29 cellular contexts compared by ENCODE assay signal in genomic region chr2:153963247-153963646, GRCh38.
A peak's percentile ranks its signal among the peaks of the same experiment; 100 is the strongest.
DNase-seq lines count a peak whose midpoint lies in the region; ATAC-seq and TF ChIP-seq lines count a peak whose summit lies in the region.
"Had no signal": no experiment of that assay in that cellular context is flagged by ENCODE, and none has a peak within 500 bp of the region (broad histone marks: within the 10 kb centered on the region; RNA-seq: fewer than 3 reads in every experiment).

No MANE protein-coding gene starts in this region.

- H3K4me1 ChIP-seq in mesenchymal stem cell (ENCODE audit: control insufficient read depth, insufficient read depth, low read depth, low read length): no peaks in the 10 kb centered on the region
- H3K4me1 ChIP-seq: pancreas had no signal

- H3K27ac Mint-ChIP-seq in type B pancreatic cell: no peak overlapping the region
- H3K27ac Mint-ChIP-seq: activated CD4-positive, alpha-beta memory T cell treated with anti-CD3 and anti-CD28 coated beads, Interleukin-2, amount 10 ng/mL, durations not matched to agents 7 days and 5 days; activated naive CD4-positive, alpha-beta T cell treated with anti-CD3 and anti-CD28 coated beads for 36 hours; B cell; CD4-positive, alpha-beta memory T cell; memory B cell; stimulated activated naive CD8-positive, alpha-beta T cell treated with anti-CD3 and anti-CD28 coated beads, Interleukin-15, Interleukin-2, amounts not matched to agents 100 ng/mL and 50 ng/mL, for 24 hours; T-helper 1 cell treated with Interleukin-12 subunit alpha and Interleukin-12 subunit beta and Interleukin-4 antibody, amounts not matched to agents 30 μg/mL and 1 μg/mL, for 36 hours had no signal

- DNase-seq in Ammon's horn (ENCODE audit: low spot score) (peak; percentile 8), HT1080 (ENCODE audit: low read depth) (peak; percentile 46), astrocyte of the spinal cord (ENCODE audit: low read depth, low spot score) (peak; percentile 17), mesenchymal stem cell (peak; percentile 33), type B pancreatic cell (ENCODE audit: extremely low spot score, unreplicated experiment) (no peak)
- no peak for DNase-seq in stimulated activated CD4-positive, alpha-beta T cell treated with anti-CD3 and anti-CD28 coated beads, Interleukin-4, amount 100 ng/mL, for 1 hour
- DNase-seq: activated CD4-positive, alpha-beta memory T cell treated with anti-CD3 and anti-CD28 coated beads, Interleukin-2, amount 10 ng/mL, durations not matched to agents 7 days and 5 days; activated CD8-positive, alpha-beta memory T cell treated with anti-CD3 and anti-CD28 coated beads, Interleukin-2, amount 50 U/mL, for 48 hours; activated naive CD4-positive, alpha-beta T cell treated with anti-CD3 and anti-CD28 coated beads for 36 hours; amniotic stem cell; brain microvascular endothelial cell; CD4-positive, alpha-beta memory T cell; NCI-H1092; NCI-H1694 treated with DMSO at 0.1 percent for 48 hours; NCI-H510A treated with DMSO at 0.1 percent for 48 hours; pancreas; retina had no signal

- H2BK12ac ChIP-seq in mesenchymal stem cell (ENCODE audit: low read length in 2 of 2): no peak overlapping the region

- no peak overlapping the region for H3K27ac ChIP-seq in mesenchymal stem cell (ENCODE audit: low read length, poor library complexity, severe bottlenecking)
- H3K27ac ChIP-seq: brain microvascular endothelial cell, pancreas, SK-N-MC, skin epidermis, thoracic aorta had no signal

- no peaks in the 10 kb centered on the region for H3K27me3 Mint-ChIP-seq in type B pancreatic cell
- H3K27me3 Mint-ChIP-seq: activated CD4-positive, alpha-beta memory T cell treated with anti-CD3 and anti-CD28 coated beads, Interleukin-2, amount 10 ng/mL, durations not matched to agents 7 days and 5 days; B cell; CD4-positive, alpha-beta memory T cell; memory B cell; stimulated activated naive CD8-positive, alpha-beta T cell treated with anti-CD3 and anti-CD28 coated beads, Interleukin-15, Interleukin-2, amounts not matched to agents 100 ng/mL and 50 ng/mL, for 24 hours had no signal

- no peak overlapping the region for H2BK5ac ChIP-seq in mesenchymal stem cell (ENCODE audit: low read depth, low read length, poor library complexity, severe bottlenecking)

- H3K9ac ChIP-seq in mesenchymal stem cell (ENCODE audit: low read length): no peak overlapping the region

- H3K4me3 Mint-ChIP-seq in type B pancreatic cell: no peak overlapping the region
- H3K4me3 Mint-ChIP-seq: activated CD4-positive, alpha-beta memory T cell treated with anti-CD3 and anti-CD28 coated beads, Interleukin-2, amount 10 ng/mL, durations not matched to agents 7 days and 5 days; activated naive CD4-positive, alpha-beta T cell treated with anti-CD3 and anti-CD28 coated beads for 36 hours; B cell; CD4-positive, alpha-beta memory T cell; memory B cell; neural crest cell; stimulated activated naive CD8-positive, alpha-beta T cell treated with anti-CD3 and anti-CD28 coated beads, Interleukin-15, Interleukin-2, amounts not matched to agents 100 ng/mL and 50 ng/mL, for 24 hours; T-helper 1 cell treated with Interleukin-12 subunit alpha and Interleukin-12 subunit beta and Interleukin-4 antibody, amounts not matched to agents 30 μg/mL and 1 μg/mL, for 36 hours had no signal

- no peak overlapping the region for H2AK5ac ChIP-seq in mesenchymal stem cell (ENCODE audit: low read length, severe bottlenecking)

- no peak overlapping the region for H4K8ac ChIP-seq in mesenchymal stem cell (ENCODE audit: low read length)

- no peaks in the 10 kb centered on the region for H3K79me1 ChIP-seq in mesenchymal stem cell (replicated peaks; ENCODE audit: low read length, poor library complexity, severe bottlenecking)

- H2BK120ac ChIP-seq in mesenchymal stem cell (ENCODE audit: low read depth, low read length): no peak overlapping the region

- no peak overlapping the region for H3K4me2 ChIP-seq in mesenchymal stem cell (ENCODE audit: low read length, poor library complexity, severe bottlenecking)

- ATAC-seq in HG03280 (IDR thresholded peaks at IDR 0.05; ENCODE audit: unreplicated experiment): no peak
- ATAC-seq in HG02610 (IDR thresholded peaks at IDR 0.05; ENCODE audit: unreplicated experiment): no peak
- ATAC-seq: HCT116, left lobe of liver, pancreas had no signal

- no peak overlapping the region for H3K14ac ChIP-seq in mesenchymal stem cell (ENCODE audit: low read length in 2 of 2)

- H2BK15ac ChIP-seq in mesenchymal stem cell (ENCODE audit: low read depth, poor library complexity, severe bottlenecking): no peak overlapping the region

- H3K36me3 Mint-ChIP-seq in type B pancreatic cell: no peaks in the 10 kb centered on the region
- H3K36me3 Mint-ChIP-seq: CD4-positive, alpha-beta memory T cell; memory B cell had no signal

- no peak overlapping the region for H3K18ac ChIP-seq in mesenchymal stem cell (ENCODE audit: low read depth in 1 of 2, low read length in 2 of 2)

- H3K27me3 ChIP-seq in mesenchymal stem cell (ENCODE audit: control insufficient read depth in 1 of 2, insufficient read depth in 1 of 2, low read length in 2 of 2): no peaks in the 10 kb centered on the region
- H3K27me3 ChIP-seq: brain microvascular endothelial cell, pancreas had no signal

- no peaks in the 10 kb centered on the region for H3K9me3 Mint-ChIP-seq in type B pancreatic cell
- H3K9me3 Mint-ChIP-seq: neural crest cell; T-helper 1 cell treated with Interleukin-12 subunit alpha and Interleukin-12 subunit beta and Interleukin-4 antibody, amounts not matched to agents 30 μg/mL and 1 μg/mL, for 36 hours had no signal

- no peak overlapping the region for H4K91ac ChIP-seq in mesenchymal stem cell (ENCODE audit: low read length)

- H3K9me3 ChIP-seq in mesenchymal stem cell (ENCODE audit: control insufficient read depth, low read length): no peaks in the 10 kb centered on the region
- H3K9me3 ChIP-seq: pancreas, thoracic aorta had no signal

- in situ Hi-C loops in astrocyte of the spinal cord (cut with HindIII; ENCODE audit: low sequenced_read_pairs): no loop called here

- TF ChIP-seq CTCF in astrocyte of the spinal cord (IDR thresholded peaks at IDR 0.05; ENCODE audit: low read depth, low read length): no peak
- TF ChIP-seq CTCF in type B pancreatic cell (conservative IDR thresholded peaks at IDR 0.05): no peak

- H3K4me3 ChIP-seq in astrocyte of the spinal cord (ENCODE audit: low read depth, low read length) (no peak overlapping the region), mesenchymal stem cell (ENCODE audit: insufficient read depth in 1 of 2, low read depth in 1 of 2, low read length in 2 of 2) (no peak overlapping the region)
- H3K4me3 ChIP-seq: pancreas, SK-N-MC, skin epidermis, thoracic aorta had no signal

- no peaks in the 10 kb centered on the region for H3K36me3 ChIP-seq in mesenchymal stem cell (ENCODE audit: control insufficient read depth in 1 of 2, insufficient read depth in 2 of 2, low read depth in 1 of 2, low read length in 2 of 2)
- H3K36me3 ChIP-seq: brain microvascular endothelial cell, pancreas, thoracic aorta had no signal

- no peak overlapping the region for H3K23ac ChIP-seq in mesenchymal stem cell (ENCODE audit: low read length in 2 of 2)

- WGBS in mesenchymal stem cell: no CpG with 5 or more reads among the region's 1 CpG

- H2AFZ ChIP-seq in mesenchymal stem cell (ENCODE audit: low read depth, low read length): no peak overlapping the region

- no peak overlapping the region for H3K4ac ChIP-seq in mesenchymal stem cell (ENCODE audit: low read depth in 1 of 2, low read length in 2 of 2)

- no peaks in the 10 kb centered on the region for H3K4me1 Mint-ChIP-seq in type B pancreatic cell (ENCODE audit: unreplicated experiment)
- H3K4me1 Mint-ChIP-seq: activated CD4-positive, alpha-beta memory T cell treated with anti-CD3 and anti-CD28 coated beads, Interleukin-2, amount 10 ng/mL, durations not matched to agents 7 days and 5 days; B cell; CD4-positive, alpha-beta memory T cell; memory B cell; neural crest cell had no signal

Comparison
In these comparisons a context has a peak if more than half of its experiments do, and no peak if none do; other contexts are left out.
1. DNase-seq: peak in Ammon's horn (single experiment), HT1080 (single experiment), astrocyte of the spinal cord (single experiment) and mesenchymal stem cell (single experiment); none in stimulated activated CD4-positive, alpha-beta T cell treated with anti-CD3 and anti-CD28 coated beads, Interleukin-4, amount 100 ng/mL, for 1 hour (single experiment) and type B pancreatic cell (single experiment).